In the genomic region with DNA sequence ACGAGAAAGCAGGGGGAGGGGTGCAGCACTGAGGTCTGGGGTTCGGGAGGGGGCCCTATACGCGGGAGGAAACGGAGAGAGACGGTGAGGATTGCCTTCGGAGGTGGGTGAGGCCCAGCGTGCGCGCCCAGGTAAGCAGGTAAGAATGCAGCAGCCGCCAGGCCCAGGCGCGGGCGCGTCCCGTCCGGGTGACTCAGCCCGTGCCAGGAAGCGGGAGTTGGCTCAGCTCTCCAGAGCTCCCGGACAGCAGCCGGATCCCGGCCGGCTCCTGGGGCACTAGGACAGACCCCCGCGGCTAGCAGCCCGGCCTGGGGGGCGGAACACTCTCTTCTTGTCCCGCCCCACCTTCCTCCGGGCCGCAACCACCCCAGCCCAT, we compare ENCODE assay signal across 11 cellular contexts. TPM values are rescaled to one million over a fixed set of nuclear protein-coding genes. Genes with fewer than 3 reads are reported as not detected.
DNase-seq lines count a peak whose midpoint lies in the region; ATAC-seq and TF ChIP-seq lines count a peak whose summit lies in the region.
"Had no signal": no experiment of that assay in that cellular context is flagged by ENCODE, and none has a peak within 500 bp of the region (broad histone marks: within the 10 kb centered on the region; RNA-seq: fewer than 3 reads in every experiment).

No MANE protein-coding gene starts in this region.

- H3K27ac ChIP-seq in VCaP: peak overlapping the region; percentile 64
- H3K27ac ChIP-seq in hepatocyte: peak overlapping the region; percentile 99

- H3K4me2 ChIP-seq in hepatocyte: peak overlapping the region; percentile 82

- peak overlapping the region; percentile 89 for H3K4me3 ChIP-seq in hepatocyte

- no peak for ATAC-seq in GM18519 (IDR thresholded peaks at IDR 0.05; ENCODE audit: low FRiP score, unreplicated experiment)
- no peak for ATAC-seq in HG03045 (IDR thresholded peaks at IDR 0.05; ENCODE audit: unreplicated experiment)
- no peak for ATAC-seq in HG03439 (IDR thresholded peaks at IDR 0.05; ENCODE audit: unreplicated experiment)

- no peak for TF ChIP-seq CTCF in VCaP (conservative IDR thresholded peaks at IDR 0.05)
- TF ChIP-seq CTCF in hepatocyte (IDR thresholded peaks at IDR 0.05; ENCODE audit: poor library complexity): no peak

- no peaks in the 10 kb centered on the region for H3K9me3 ChIP-seq in hepatocyte (ENCODE audit: low read depth)

- DNase-seq in DMS53 treated with DMSO at 0.1 percent for 48 hours (lab: John Stamatoyannopoulos, UW; ENCODE audit: unreplicated experiment): peak; percentile 47
- DNase-seq in hepatocyte (ENCODE audit: low spot score): peak; percentile 89
- peak; percentile 83 for DNase-seq in posterior vena cava (ENCODE audit: low spot score)
- DNase-seq in amniotic stem cell (lab: John Stamatoyannopoulos, UW): no peak
- DNase-seq: hypothalamus, IMR-90, SIG-M5 had no signal

- intact Hi-C loops in posterior vena cava (cut with DNase I): no loop called here

- H3K36me3 ChIP-seq in hepatocyte (replicated peaks; ENCODE audit: insufficient read depth, low read depth): no peaks in the 10 kb centered on the region

- peaks cover 43% of the 10 kb centered on the region for H3K4me1 ChIP-seq in hepatocyte (ENCODE audit: insufficient read depth)

- 10% methylated on average over 11 of the region's 30 CpGs for WGBS in hepatocyte (ENCODE audit: low lambda C conversion rate, missing lambda C conversion rate)

- peak overlapping the region; percentile 50 for H2AFZ ChIP-seq in hepatocyte

- H4K20me1 ChIP-seq in hepatocyte (ENCODE audit: insufficient read depth, poor library complexity, severe bottlenecking): peaks cover 6% of the 10 kb centered on the region

- peaks cover 30% of the 10 kb centered on the region for H3K79me2 ChIP-seq in hepatocyte

- H3K9me2 ChIP-seq in hepatocyte (replicated peaks; ENCODE audit: insufficient read depth): no peaks in the 10 kb centered on the region

- H3K27me3 ChIP-seq in hepatocyte: peaks cover 10% of the 10 kb centered on the region

RNA-seq across cellular contexts. Expression of a gene that starts 1.5 kb away (rescaled TPM):
- 106 and 115 TPM in 2 replicates for total RNA-seq in hepatocyte
- polyA plus RNA-seq in hepatocyte: 28.2 and 45.2 TPM in 2 replicates
- 1 to 10 TPM; 5.4 to 6.5 TPM for total RNA-seq in posterior vena cava

Comparison
In these comparisons a context has a peak if more than half of its experiments do, and no peak if none do; other contexts are left out.
1. RNA of a gene that starts 1.5 kb away (total RNA-seq): 106 to 115 TPM in hepatocyte; 5.4 to 6.5 TPM in posterior vena cava; every median in the first group is over 10 times any median in the second.